ENCODE assay signal across 10 cellular contexts in the genomic region with DNA sequence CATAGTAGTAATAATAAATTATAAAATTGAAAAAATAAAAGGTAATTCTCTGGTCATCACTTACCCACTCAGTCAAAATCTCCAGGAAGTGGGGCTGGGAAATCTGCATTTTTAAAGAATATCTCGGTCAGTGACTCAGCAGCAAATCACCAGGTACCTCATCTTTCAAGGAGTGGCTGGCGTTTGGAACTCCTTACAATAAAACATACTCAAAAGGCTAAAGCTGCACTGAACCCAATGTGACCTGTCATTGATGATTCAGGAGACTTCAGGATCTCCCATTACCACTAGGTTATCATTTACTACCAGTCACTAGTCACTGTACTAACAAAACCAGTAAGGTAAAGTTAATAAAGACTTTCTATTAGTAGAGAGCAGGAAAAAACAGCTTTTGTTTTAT. TPM values are rescaled to one million over a fixed set of nuclear protein-coding genes. Genes with fewer than 3 reads are reported as not detected.
DNase-seq lines count a peak whose midpoint lies in the region; ATAC-seq, FAIRE-seq and TF ChIP-seq lines count a peak whose summit lies in the region.
"Had no signal": no experiment of that assay in that cellular context is flagged by ENCODE, and none has a peak within 500 bp of the region (broad histone marks: within the 10 kb centered on the region; RNA-seq: fewer than 3 reads in every experiment).

No MANE protein-coding gene starts in this region.

- no peaks in the 10 kb centered on the region for H3K9me3 Mint-ChIP-seq in progenitor cell of endocrine pancreas (ENCODE audit: low read depth)

- no peak overlapping the region for H3K4me3 ChIP-seq in bronchial epithelial cell (ENCODE audit: low read depth, low read length)

- peak overlapping the region; percentile 16 for H3K27ac Mint-ChIP-seq in progenitor cell of endocrine pancreas

- TF ChIP-seq CTCF in bronchial epithelial cell (IDR thresholded peaks at IDR 0.05; ENCODE audit: insufficient read depth, low read length, severe bottlenecking), result no peak
- TF ChIP-seq CTCF in progenitor cell of endocrine pancreas (IDR thresholded peaks at IDR 0.05; ENCODE audit: unreplicated experiment), result no peak

- no peaks in the 10 kb centered on the region for H3K36me3 Mint-ChIP-seq in progenitor cell of endocrine pancreas (ENCODE audit: insufficient read depth)

- no peaks in the 10 kb centered on the region for H3K36me3 ChIP-seq in bronchial epithelial cell (ENCODE audit: control insufficient read depth, insufficient read depth, low read length)

- H3K27me3 ChIP-seq in bronchial epithelial cell (ENCODE audit: control insufficient read depth, insufficient read depth, low read length), result no peaks in the 10 kb centered on the region

- DNase-seq in activated CD4-positive, alpha-beta T cell treated with anti-CD3 and anti-CD28 coated beads for 48 hours, result peak; percentile 12
- DNase-seq in activated CD4-positive, alpha-beta T cell treated with anti-CD3 and anti-CD28 coated beads, Interleukin-2, amount 50 U/mL, for 4 hours, result no peak
- peak; percentile 70 for DNase-seq in LoVo (ENCODE audit: low spot score)
- DNase-seq in bronchial epithelial cell (ENCODE audit: low read depth), result peak; percentile 94
- DNase-seq in progenitor cell of endocrine pancreas (ENCODE audit: low spot score, unreplicated experiment), result no peak
- no peak for DNase-seq in NCI-H2227 treated with DMSO at 0.1 percent for 48 hours (lab: John Stamatoyannopoulos, UW)
- DNase-seq in iPS-NIHi7 (ENCODE audit: extremely low spot score), result no peak
- DNase-seq: nucleus accumbens had no signal

- peaks cover 46% of the 10 kb centered on the region for H3K4me1 Mint-ChIP-seq in progenitor cell of endocrine pancreas (ENCODE audit: low read depth)

- no peaks in the 10 kb centered on the region for H3K27me3 Mint-ChIP-seq in progenitor cell of endocrine pancreas

- no peak overlapping the region for H3K4me3 Mint-ChIP-seq in progenitor cell of endocrine pancreas (ENCODE audit: low read depth)

- FAIRE-seq in bronchial epithelial cell (lab: Jason Lieb, UNC), result no peak

- no peak for ATAC-seq in HG03378 (IDR thresholded peaks at IDR 0.05; ENCODE audit: unreplicated experiment)

RNA-seq across cellular contexts. Expression of gene RFFL, which starts 21.5 kb away (rescaled TPM):
- total RNA-seq in bronchial epithelial cell (8.4 and 20.1 TPM in 2 replicates), progenitor cell of endocrine pancreas (34.0 and 35.2 TPM in 2 replicates)

RNA-seq across cellular contexts. Expression of gene RAD51D, which starts 34.7 kb away (rescaled TPM):
- total RNA-seq in bronchial epithelial cell (1.4 and 2.4 TPM in 2 replicates), progenitor cell of endocrine pancreas (16.0 and 18.8 TPM in 2 replicates)

RNA-seq across cellular contexts. Expression of gene FNDC8, which starts 36.4 kb away (rescaled TPM):
- total RNA-seq in bronchial epithelial cell, result not detected in 2 replicates
- total RNA-seq in progenitor cell of endocrine pancreas, result not detected in 2 replicates
- total RNA-seq: ureter had no signal

RNA-seq across cellular contexts. Expression of gene NLE1, which starts 57.1 kb away (rescaled TPM):
- 10.2 and 32.4 TPM in 2 replicates for total RNA-seq in bronchial epithelial cell
- 18.1 and 19.5 TPM in 2 replicates for total RNA-seq in progenitor cell of endocrine pancreas

Comparison
In these comparisons a context has a peak if more than half of its experiments do, and no peak if none do; other contexts are left out.
1. DNase-seq: peak in activated CD4-positive, alpha-beta T cell treated with anti-CD3 and anti-CD28 coated beads for 48 hours (single experiment), LoVo (single experiment) and bronchial epithelial cell (single experiment); none in activated CD4-positive, alpha-beta T cell treated with anti-CD3 and anti-CD28 coated beads, Interleukin-2, amount 50 U/mL, for 4 hours (0 of 2), progenitor cell of endocrine pancreas (single experiment), NCI-H2227 treated with DMSO at 0.1 percent for 48 hours (single experiment) and iPS-NIHi7 (single experiment).